2 cellular contexts compared by ENCODE assay signal in the genomic region with DNA sequence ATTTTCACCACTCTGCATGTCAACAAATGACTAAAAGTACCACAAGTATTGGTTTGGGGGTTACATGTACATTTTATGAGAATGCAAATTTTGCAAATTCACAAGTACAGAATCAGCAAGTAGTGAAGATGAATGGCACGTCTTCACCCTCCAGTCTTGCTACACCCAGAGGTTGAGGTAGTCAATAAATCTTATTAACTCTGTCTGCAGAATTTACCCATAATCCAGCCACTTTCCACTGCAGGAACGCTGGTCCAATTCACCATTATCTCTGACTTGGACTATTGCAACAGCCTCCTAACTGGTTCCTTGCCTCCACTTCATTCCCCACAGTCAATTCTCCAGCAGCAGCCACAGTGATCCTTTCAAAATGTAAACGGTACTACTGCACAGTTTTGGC.
TF ChIP-seq lines count a peak whose summit lies in the region.

No MANE protein-coding gene starts in this region.

TF ChIP-seq in GM12891, 5 proteins besides CTCF, POLR2A, EP300 and RAD21:
- TF ChIP-seq POLR2AphosphoS5 (IDR thresholded peaks at IDR 0.05; ENCODE audit: low read depth, low read length) (no peak), PAX5 (IDR thresholded peaks at IDR 0.05; ENCODE audit: insufficient read depth, low read length, severe bottlenecking) (no peak), TAF1 (IDR thresholded peaks at IDR 0.05; ENCODE audit: low read depth, low read length) (no peak), SPI1 (IDR thresholded peaks at IDR 0.05; ENCODE audit: low read depth, low read length) (no peak)

TF ChIP-seq in GM12878, 131 proteins besides CTCF, POLR2A, EP300 and RAD21:
- no peak for TF ChIP-seq LARP7 (IDR thresholded peaks at IDR 0.05)
- peak; percentile 76; the same call in 1 of the 2 replicates for TF ChIP-seq MTA3 (IDR thresholded peaks at IDR 0.05; ENCODE audit: borderline replicate concordance, low read length)
- TF ChIP-seq CREB1 (IDR thresholded peaks at IDR 0.05; ENCODE audit: low read depth) = no peak
- TF ChIP-seq ZBED1 (IDR thresholded peaks at IDR 0.05; ENCODE audit: borderline replicate concordance) = no peak
- TF ChIP-seq PML (IDR thresholded peaks at IDR 0.05; ENCODE audit: low read length) = 0 out of 2 replicates have a peak, but pooled peaks have one; percentile 35
- TF ChIP-seq POLR2AphosphoS5 (IDR thresholded peaks at IDR 0.05; ENCODE audit: low read length) = peak; percentile 54; the same call in 1 of the 2 replicates
